Comparison of ENCODE assay signal across 21 cellular contexts in the genomic region with DNA sequence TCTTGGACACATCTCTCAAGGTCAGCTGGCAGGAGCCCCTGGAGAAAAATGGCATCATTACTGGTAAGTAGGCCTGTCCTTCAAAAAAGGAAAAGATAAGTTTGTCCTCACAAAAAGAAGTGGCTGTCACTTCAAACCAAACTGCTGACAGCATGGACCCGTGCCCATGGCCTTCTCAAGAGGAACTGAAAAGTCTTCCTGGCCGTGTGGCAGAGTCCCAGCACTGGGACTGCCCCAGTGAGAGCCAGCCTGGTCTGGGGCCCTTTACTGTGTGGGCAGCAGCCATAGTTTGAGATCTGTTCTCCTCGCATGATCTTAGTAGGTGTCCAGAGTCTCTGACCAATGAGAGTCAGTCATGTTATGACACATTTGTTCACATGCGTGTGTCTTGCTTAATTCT.
"Had no signal": no experiment of that assay in that cellular context is flagged by ENCODE, and none has a peak within 500 bp of the region (broad histone marks: within the 10 kb centered on the region; RNA-seq: fewer than 3 reads in every experiment).

No MANE protein-coding gene starts in this region.

- ATAC-seq: activated CD4-positive, alpha-beta T cell treated with anti-CD3 and anti-CD28 coated beads for 36 hours; activated naive CD8-positive, alpha-beta T cell treated with anti-CD3 and anti-CD28 coated beads, Interleukin-2, amount 50 U/mL, for 24 hours; esophagus mucosa; mucosa of descending colon had no signal

- DNase-seq: activated B cell treated with CpG ODN at 0.5 μM for 24 hours; activated CD4-positive, alpha-beta T cell treated with anti-CD3 and anti-CD28 coated beads for 36 hours; activated CD4-positive, alpha-beta T cell treated with anti-CD3 and anti-CD28 coated beads, Interleukin-2, amount 50 U/mL, for 48 hours; activated gamma-delta T cell; activated naive CD4-positive, alpha-beta T cell treated with anti-CD3 and anti-CD28 coated beads, Interleukin-2, amount 50 U/mL, for 16 hours; activated naive CD8-positive, alpha-beta T cell treated with anti-CD3 and anti-CD28 coated beads, Interleukin-2, amount 50 U/mL, for 24 hours; central memory CD4-positive, alpha-beta T cell; dermis blood vessel endothelial cell; effector memory CD4-positive, alpha-beta T cell; left cardiac atrium; mesendoderm; mucosa of descending colon; occipital lobe; retina; stimulated activated CD4-positive, alpha-beta T cell treated with anti-CD3 and anti-CD28 coated beads, Interleukin-12 subunit alpha, Interleukin-12 subunit beta, amount 100 ng/mL, for 4 hours; stimulated activated CD4-positive, alpha-beta T cell treated with anti-CD3 and anti-CD28 coated beads, Interleukin-4, amount 100 ng/mL, for 4 hours; T-helper 9 cell; testis; trophoblast cell had no signal

- H3K27me3 Mint-ChIP-seq: activated B cell treated with CpG ODN at 0.5 μM for 24 hours; activated CD4-positive, alpha-beta T cell treated with anti-CD3 and anti-CD28 coated beads for 36 hours; activated naive CD8-positive, alpha-beta T cell treated with anti-CD3 and anti-CD28 coated beads, Interleukin-2, amount 50 U/mL, for 24 hours had no signal

- H3K9me3 Mint-ChIP-seq: activated B cell treated with CpG ODN at 0.5 μM for 24 hours; activated naive CD8-positive, alpha-beta T cell treated with anti-CD3 and anti-CD28 coated beads, Interleukin-2, amount 50 U/mL, for 24 hours; activated T-helper 1 cell treated with anti-CD3 and anti-CD28 coated beads, Interleukin-12 subunit alpha, Interleukin-12 subunit beta, Interleukin-2, Interleukin-4 antibody, amounts not matched to agents 30 ng/mL and 10 ng/mL and 1 ng/mL, durations not matched to agents 14 hours and 24 hours and 36 hours had no signal

- H3K27ac Mint-ChIP-seq: activated B cell treated with CpG ODN at 0.5 μM for 24 hours; activated CD4-positive, alpha-beta T cell treated with anti-CD3 and anti-CD28 coated beads for 36 hours; activated naive CD8-positive, alpha-beta T cell treated with anti-CD3 and anti-CD28 coated beads, Interleukin-2, amount 50 U/mL, for 24 hours; activated T-helper 1 cell treated with anti-CD3 and anti-CD28 coated beads, Interleukin-12 subunit alpha, Interleukin-12 subunit beta, Interleukin-2, Interleukin-4 antibody, amounts not matched to agents 30 ng/mL and 10 ng/mL and 1 ng/mL, durations not matched to agents 14 hours and 24 hours and 36 hours had no signal

- H3K4me3 Mint-ChIP-seq: activated B cell treated with CpG ODN at 0.5 μM for 24 hours; activated CD4-positive, alpha-beta T cell treated with anti-CD3 and anti-CD28 coated beads for 36 hours; activated naive CD8-positive, alpha-beta T cell treated with anti-CD3 and anti-CD28 coated beads, Interleukin-2, amount 50 U/mL, for 24 hours; activated T-helper 1 cell treated with anti-CD3 and anti-CD28 coated beads, Interleukin-12 subunit alpha, Interleukin-12 subunit beta, Interleukin-2, Interleukin-4 antibody, amounts not matched to agents 30 ng/mL and 10 ng/mL and 1 ng/mL, durations not matched to agents 14 hours and 24 hours and 36 hours had no signal
